Comparison of ENCODE assay signal across 8 cellular contexts in the genomic region with DNA sequence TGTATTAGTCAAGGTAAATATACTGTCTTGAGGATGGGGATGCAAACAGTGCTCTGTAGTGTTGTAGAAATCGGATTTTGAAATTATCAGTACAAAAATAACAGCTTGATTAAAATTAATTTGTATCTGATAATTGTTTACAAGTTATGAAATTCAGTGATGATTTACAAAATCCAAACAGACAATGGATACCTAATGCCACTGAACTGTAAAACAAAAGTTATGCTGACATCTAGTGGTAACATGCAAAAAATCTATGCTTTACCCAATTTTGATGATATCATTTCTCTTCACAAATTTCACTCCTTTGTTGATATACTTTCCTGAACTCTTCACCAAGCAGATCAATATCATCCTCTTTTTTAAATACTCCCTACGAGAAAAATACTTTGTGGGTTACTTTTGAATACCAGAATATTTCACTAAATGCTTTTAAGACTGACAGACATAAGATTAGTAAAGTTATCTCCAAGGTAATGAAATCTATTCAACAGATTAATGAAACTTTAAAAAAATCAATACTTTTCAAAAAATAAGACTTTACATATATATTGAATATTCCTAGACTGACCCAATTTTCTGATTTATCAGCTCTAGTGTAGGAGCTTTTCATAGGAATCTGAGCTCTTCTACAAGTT. TPM values are rescaled to one million over a fixed set of nuclear protein-coding genes. Genes with fewer than 3 reads are reported as not detected.
DNase-seq lines count a peak whose midpoint lies in the region; ATAC-seq and TF ChIP-seq lines count a peak whose summit lies in the region.

No MANE protein-coding gene starts in this region.

- H3K4me3 ChIP-seq in astrocyte of the spinal cord (ENCODE audit: low read depth, low read length) (no peak overlapping the region), suprapubic skin (no peak overlapping the region)

- in situ Hi-C loops in astrocyte of the spinal cord (cut with HindIII; ENCODE audit: low sequenced_read_pairs): no loop called here

- H3K27me3 ChIP-seq in suprapubic skin: no peaks in the 10 kb centered on the region

- H3K36me3 ChIP-seq in suprapubic skin: peaks cover 8% of the 10 kb centered on the region

- ATAC-seq in GM18861 (IDR thresholded peaks at IDR 0.05; ENCODE audit: unreplicated experiment): peak; percentile 56
- ATAC-seq in left lobe of liver: peak; percentile 73
- ATAC-seq in HG03095 (IDR thresholded peaks at IDR 0.05; ENCODE audit: unreplicated experiment): no peak
- no peak for ATAC-seq in GM19467 (IDR thresholded peaks at IDR 0.05; ENCODE audit: unreplicated experiment)

- TF ChIP-seq CTCF in astrocyte of the spinal cord (IDR thresholded peaks at IDR 0.05; ENCODE audit: low read depth, low read length) (peak; percentile 50), suprapubic skin (IDR thresholded peaks at IDR 0.05) (peak in 1 of 2 donors; percentile 7)

- no peak for TF ChIP-seq EP300 in suprapubic skin (IDR thresholded peaks at IDR 0.05)

- TF ChIP-seq POLR2A in suprapubic skin (IDR thresholded peaks at IDR 0.05): no peak

- no peak overlapping the region for H3K27ac ChIP-seq in suprapubic skin

- WGBS in suprapubic skin: 15% methylated on average over 2 of the region's 2 CpGs

- peak; percentile 27 for DNase-seq in Ammon's horn (ENCODE audit: low spot score)
- DNase-seq in NCI-H1417 treated with DMSO at 0.1 percent for 48 hours (lab: John Stamatoyannopoulos, UW): peak; percentile 12
- DNase-seq in astrocyte of the spinal cord (ENCODE audit: low read depth, low spot score): peak; percentile 42
- DNase-seq in left lobe of liver (ENCODE audit: low spot score): no peak
- DNase-seq in suprapubic skin (ENCODE audit: low spot score in 2 of 2): no peak

- no peaks in the 10 kb centered on the region for H3K9me3 ChIP-seq in suprapubic skin

- H3K4me1 ChIP-seq in suprapubic skin: no peaks in the 10 kb centered on the region

RNA-seq across cellular contexts. Expression of gene MNS1, which starts 36.0 kb away (rescaled TPM):
- 0.20 TPM for total RNA-seq in left lobe of liver
- total RNA-seq in suprapubic skin: 1 to 10 TPM in 1 of 4 donors, under 1 TPM in 1, not detected in 2; 0.23 to 1.6 TPM

Comparison
In these comparisons a context has a peak if more than half of its experiments do, and no peak if none do; other contexts are left out.
1. DNase-seq: peak in Ammon's horn (single experiment), NCI-H1417 treated with DMSO at 0.1 percent for 48 hours (single experiment) and astrocyte of the spinal cord (single experiment); none in left lobe of liver (single experiment) and suprapubic skin (0 of 2).
2. ATAC-seq: peak in GM18861 (single experiment) and left lobe of liver (single experiment); none in HG03095 (single experiment) and GM19467 (single experiment).